ENCODE assay signal across 36 cellular contexts in genomic region chr18:48179666-48180065, GRCh38.
"Had no signal": no experiment of that assay in that cellular context is flagged by ENCODE, and none has a peak within 500 bp of the region (broad histone marks: within the 10 kb centered on the region; RNA-seq: fewer than 3 reads in every experiment).

No MANE protein-coding gene starts in this region.

- FAIRE-seq: astrocyte, TTC549 had no signal

- H3K4me3 Mint-ChIP-seq: activated B cell treated with CpG ODN at 0.5 μM for 24 hours; activated CD4-positive, alpha-beta memory T cell treated with anti-CD3 and anti-CD28 coated beads for 36 hours; activated CD4-positive, alpha-beta T cell treated with anti-CD3 and anti-CD28 coated beads, Interleukin-2, amount 10 ng/mL, durations not matched to agents 24 days and 14 days; activated CD8-positive, alpha-beta T cell treated with anti-CD3 and anti-CD28 coated beads for 36 hours; activated naive CD4-positive, alpha-beta T cell treated with anti-CD3 and anti-CD28 coated beads for 36 hours; activated naive CD8-positive, alpha-beta T cell treated with anti-CD3 and anti-CD28 coated beads for 36 hours; activated T-cell treated with anti-CD3 and anti-CD28 coated beads, Interleukin-2, amount 50 U/mL, for 4 hours; activated T-cell treated with anti-CD3 and anti-CD28 coated beads, Interleukin-2, amount 50 U/mL, for 72 hours; activated T-helper 1 cell treated with anti-CD3 and anti-CD28 coated beads, Interleukin-12 subunit alpha, Interleukin-12 subunit beta, Interleukin-2, Interleukin-4 antibody, amounts not matched to agents 30 ng/mL and 10 ng/mL and 1 ng/mL, durations not matched to agents 14 hours and 24 hours and 36 hours; activated T-helper 17 cell treated with anti-CD3 and anti-CD28 coated beads, Interleukin-2, amount 50 U/mL, for 72 hours; T-helper 1 cell treated with Interleukin-12 subunit alpha and Interleukin-12 subunit beta and Interleukin-4 antibody, amounts not matched to agents 30 μg/mL and 1 μg/mL, for 36 hours; T-helper 2 cell treated with Interferon-gamma antibody and Interleukin-4, amounts not matched to agents 5 μg/mL and 100 μg/mL, for 36 hours had no signal

- H3K27me3 Mint-ChIP-seq: activated CD8-positive, alpha-beta T cell treated with anti-CD3 and anti-CD28 coated beads for 36 hours; activated naive CD8-positive, alpha-beta T cell treated with anti-CD3 and anti-CD28 coated beads for 36 hours had no signal

- H3K27ac ChIP-seq: adrenal gland, body of pancreas, brain microvascular endothelial cell, breast epithelium, VCaP had no signal

- H3K4me1 Mint-ChIP-seq: activated B cell treated with CpG ODN at 0.5 μM for 24 hours; activated CD4-positive, alpha-beta T cell treated with anti-CD3 and anti-CD28 coated beads, Interleukin-2, amount 10 ng/mL, durations not matched to agents 24 days and 14 days; activated naive CD8-positive, alpha-beta T cell treated with anti-CD3 and anti-CD28 coated beads for 36 hours; activated T-helper 17 cell treated with anti-CD3 and anti-CD28 coated beads, Interleukin-2, amount 50 U/mL, for 72 hours had no signal

- H3K4me1 ChIP-seq: body of pancreas, breast epithelium had no signal

- H3K36me3 ChIP-seq: adrenal gland, brain microvascular endothelial cell, breast epithelium had no signal

- H3K27ac Mint-ChIP-seq: activated B cell treated with CpG ODN at 0.5 μM for 24 hours; activated CD4-positive, alpha-beta memory T cell treated with anti-CD3 and anti-CD28 coated beads for 36 hours; activated CD4-positive, alpha-beta T cell treated with anti-CD3 and anti-CD28 coated beads, Interleukin-2, amount 10 ng/mL, durations not matched to agents 24 days and 14 days; activated CD8-positive, alpha-beta T cell treated with anti-CD3 and anti-CD28 coated beads for 36 hours; activated naive CD4-positive, alpha-beta T cell treated with anti-CD3 and anti-CD28 coated beads for 36 hours; activated naive CD4-positive, alpha-beta T cell treated with anti-CD3 and anti-CD28 coated beads, Interleukin-2, amount 50 U/mL, for 72 hours; activated naive CD8-positive, alpha-beta T cell treated with anti-CD3 and anti-CD28 coated beads for 36 hours; activated T-cell treated with anti-CD3 and anti-CD28 coated beads, Interleukin-2, amount 50 U/mL, for 72 hours; activated T-helper 1 cell treated with anti-CD3 and anti-CD28 coated beads, Interleukin-12 subunit alpha, Interleukin-12 subunit beta, Interleukin-2, Interleukin-4 antibody, amounts not matched to agents 30 ng/mL and 10 ng/mL and 1 ng/mL, durations not matched to agents 14 hours and 24 hours and 36 hours; activated T-helper 17 cell treated with anti-CD3 and anti-CD28 coated beads, Interleukin-2, amount 50 U/mL, for 72 hours; T-helper 1 cell treated with Interleukin-12 subunit alpha and Interleukin-12 subunit beta and Interleukin-4 antibody, amounts not matched to agents 30 μg/mL and 1 μg/mL, for 36 hours; T-helper 2 cell treated with Interferon-gamma antibody and Interleukin-4, amounts not matched to agents 5 μg/mL and 100 μg/mL, for 36 hours had no signal

- H3K4me3 ChIP-seq: adrenal gland, body of pancreas, breast epithelium had no signal

- H3K27me3 ChIP-seq: adrenal gland, body of pancreas, breast epithelium had no signal

- H3K36me3 Mint-ChIP-seq: activated CD4-positive, alpha-beta memory T cell treated with anti-CD3 and anti-CD28 coated beads for 36 hours; activated naive CD4-positive, alpha-beta T cell treated with anti-CD3 and anti-CD28 coated beads, Interleukin-2, amount 50 U/mL, for 72 hours; activated naive CD8-positive, alpha-beta T cell treated with anti-CD3 and anti-CD28 coated beads for 36 hours had no signal

- H3K9me3 Mint-ChIP-seq: activated B cell treated with CpG ODN at 0.5 μM for 24 hours; activated CD4-positive, alpha-beta memory T cell treated with anti-CD3 and anti-CD28 coated beads for 36 hours; activated CD4-positive, alpha-beta T cell treated with anti-CD3 and anti-CD28 coated beads, Interleukin-2, amount 10 ng/mL, durations not matched to agents 24 days and 14 days; activated CD8-positive, alpha-beta T cell treated with anti-CD3 and anti-CD28 coated beads for 36 hours; activated naive CD4-positive, alpha-beta T cell treated with anti-CD3 and anti-CD28 coated beads for 36 hours; activated naive CD8-positive, alpha-beta T cell treated with anti-CD3 and anti-CD28 coated beads for 36 hours; activated T-cell treated with anti-CD3 and anti-CD28 coated beads, Interleukin-2, amount 50 U/mL, for 4 hours; activated T-cell treated with anti-CD3 and anti-CD28 coated beads, Interleukin-2, amount 50 U/mL, for 72 hours; activated T-helper 1 cell treated with anti-CD3 and anti-CD28 coated beads, Interleukin-12 subunit alpha, Interleukin-12 subunit beta, Interleukin-2, Interleukin-4 antibody, amounts not matched to agents 30 ng/mL and 10 ng/mL and 1 ng/mL, durations not matched to agents 14 hours and 24 hours and 36 hours; T-helper 1 cell treated with Interleukin-12 subunit alpha and Interleukin-12 subunit beta and Interleukin-4 antibody, amounts not matched to agents 30 μg/mL and 1 μg/mL, for 36 hours; T-helper 2 cell treated with Interferon-gamma antibody and Interleukin-4, amounts not matched to agents 5 μg/mL and 100 μg/mL, for 36 hours had no signal

- H3K9me3 ChIP-seq: adrenal gland, body of pancreas, breast epithelium had no signal

- DNase-seq: activated B cell treated with CpG ODN at 0.5 μM for 24 hours; activated CD4-positive, alpha-beta memory T cell treated with anti-CD3 and anti-CD28 coated beads for 36 hours; activated CD4-positive, alpha-beta T cell treated with anti-CD3 and anti-CD28 coated beads for 4 hours; activated CD4-positive, alpha-beta T cell treated with anti-CD3 and anti-CD28 coated beads, Interleukin-2, amount 10 ng/mL, durations not matched to agents 24 days and 14 days; activated CD4-positive, alpha-beta T cell treated with anti-CD3 and anti-CD28 coated beads, Interleukin-2, amount 50 U/mL, for 1 hour; activated CD4-positive, alpha-beta T cell treated with anti-CD3 and anti-CD28 coated beads, Interleukin-2, amount 50 U/mL, for 4 hours; activated CD4-positive, CD25-positive, alpha-beta regulatory T cell treated with anti-CD3 and anti-CD28 coated beads, Interleukin-2, amount 50 U/mL, for 72 hours; activated CD8-positive, alpha-beta memory T cell treated with anti-CD3 and anti-CD28 coated beads, Interleukin-2, amount 50 U/mL, for 4 hours; activated CD8-positive, alpha-beta T cell treated with anti-CD3 and anti-CD28 coated beads for 36 hours; activated effector memory CD4-positive, alpha-beta T cell treated with anti-CD3 and anti-CD28 coated beads, Interleukin-2, amount 50 U/mL, for 16 hours; activated gamma-delta T cell treated with Interleukin-2 at 50 U/mL for 16 hours; activated naive CD4-positive, alpha-beta T cell; activated naive CD4-positive, alpha-beta T cell treated with anti-CD3 and anti-CD28 coated beads for 36 hours; activated naive CD4-positive, alpha-beta T cell treated with anti-CD3 and anti-CD28 coated beads, Interleukin-2, amount 50 U/mL, for 16 hours; activated naive CD8-positive, alpha-beta T cell treated with anti-CD3 and anti-CD28 coated beads for 36 hours; activated T-cell treated with anti-CD3 and anti-CD28 coated beads for 4 hours; activated T-cell treated with anti-CD3 and anti-CD28 coated beads, Interleukin-2, amount 50 U/mL, for 1 hour; activated T-cell treated with anti-CD3 and anti-CD28 coated beads, Interleukin-2, amount 50 U/mL, for 4 hours; activated T-cell treated with anti-CD3 and anti-CD28 coated beads, Interleukin-2, amount 50 U/mL, for 72 hours; amniotic stem cell; body of pancreas; brain microvascular endothelial cell; central memory CD4-positive, alpha-beta T cell; T-helper 1 cell; T-helper 2 cell; T-helper 9 cell had no signal
